Comparison of ENCODE assay signal across 8 cellular contexts in genomic region chr2:231662028-231662810, GRCh38. TPM values are rescaled to one million over a fixed set of nuclear protein-coding genes. Genes with fewer than 3 reads are reported as not detected.
DNase-seq lines count a peak whose midpoint lies in the region; ATAC-seq and TF ChIP-seq lines count a peak whose summit lies in the region.

No MANE protein-coding gene starts in this region.

- peaks cover 5 to 20% (median 19%) of the 10 kb centered on the region in 3 donors for H3K4me1 Mint-ChIP-seq in T-cell
- H3K4me1 Mint-ChIP-seq in progenitor cell of endocrine pancreas (ENCODE audit: low read depth) = peaks cover 10% of the 10 kb centered on the region

- H3K27ac Mint-ChIP-seq in T-cell (peak overlapping the region; percentile 96 to 97), progenitor cell of endocrine pancreas (peak overlapping the region; percentile 88)

- H3K4me1 ChIP-seq in upper lobe of left lung = peaks cover 29 to 33% (median 31%) of the 10 kb centered on the region in 4 donors

- TF ChIP-seq POLR2A in upper lobe of left lung (IDR thresholded peaks at IDR 0.05) = peak in 3 of 4 donors; percentile 83 to 93 (median 88)

- 15 to 20% methylated on average over 11 to 24 of the region's 87 CpGs for WGBS in upper lobe of left lung, 2 donors

- TF ChIP-seq RAD21 in Ishikawa (IDR thresholded peaks at IDR 0.05; ENCODE audit: low read depth) = peak; percentile 28; the same call in 1 of the 2 replicates

- intact Hi-C loops in left cardiac atrium (cut with DNase I) = no loop called here

- DNase-seq in DMS53 (lab: John Stamatoyannopoulos, UW) (peak; percentile 98), T-cell (peak; percentile 89 to 99 (median 95)), amniotic epithelial cell (ENCODE audit: low read depth) (peak; percentile 96), left cardiac atrium (peak; percentile 96), progenitor cell of endocrine pancreas (ENCODE audit: low spot score, unreplicated experiment) (peak; percentile 93), upper lobe of left lung (peak; percentile 94 to 100)

- H3K36me3 Mint-ChIP-seq in T-cell = no peaks in the 10 kb centered on the region
- H3K36me3 Mint-ChIP-seq in progenitor cell of endocrine pancreas (ENCODE audit: insufficient read depth) = peaks cover 3% of the 10 kb centered on the region

- peak; percentile 55; the same call in 1 of the 2 replicates for TF ChIP-seq EP300 in Ishikawa (IDR thresholded peaks at IDR 0.05; ENCODE audit: borderline replicate concordance)
- peak in 1 of 4 donors; percentile 84 for TF ChIP-seq EP300 in upper lobe of left lung (IDR thresholded peaks at IDR 0.05)

- H3K36me3 ChIP-seq in upper lobe of left lung = no peaks in the 10 kb centered on the region

- no peaks in the 10 kb centered on the region for H3K9me3 Mint-ChIP-seq in T-cell
- peaks cover 8% of the 10 kb centered on the region for H3K9me3 Mint-ChIP-seq in progenitor cell of endocrine pancreas (ENCODE audit: low read depth)

- peak overlapping the region; percentile 90 to 98 (median 96) for H3K27ac ChIP-seq in upper lobe of left lung

- H3K27me3 ChIP-seq in upper lobe of left lung = peaks cover 0 to 2% (median 0%) of the 10 kb centered on the region in 4 donors

- peak overlapping the region; percentile 66 to 82 (median 78) for H3K4me3 Mint-ChIP-seq in T-cell
- peak overlapping the region; percentile 55 for H3K4me3 Mint-ChIP-seq in progenitor cell of endocrine pancreas (ENCODE audit: low read depth)

- H3K27me3 Mint-ChIP-seq in T-cell (no peaks in the 10 kb centered on the region), progenitor cell of endocrine pancreas (no peaks in the 10 kb centered on the region)

- no peaks in the 10 kb centered on the region for H3K9me3 ChIP-seq in upper lobe of left lung

- ATAC-seq in GM21526 (IDR thresholded peaks at IDR 0.05; ENCODE audit: low FRiP score, unreplicated experiment) = peak; percentile 67
- peak; percentile 89 to 95 (median 93) for ATAC-seq in T-cell (replicated peaks in 1 of 4)
- peak; percentile 80 for ATAC-seq in left cardiac atrium
- ATAC-seq in upper lobe of left lung (ENCODE audit: low FRiP score in 2 of 2) = peak; percentile 90 to 93

- no peak for TF ChIP-seq CTCF in progenitor cell of endocrine pancreas (IDR thresholded peaks at IDR 0.05; ENCODE audit: unreplicated experiment)
- peak in 4 of 6 experiments; percentile 17 to 81 (median 56) for TF ChIP-seq CTCF in upper lobe of left lung (IDR thresholded peaks at IDR 0.05)

- H3K4me3 ChIP-seq in upper lobe of left lung = peak overlapping the region; percentile 27 to 51 (median 44)

- POLR2A ChIA-PET in T-cell (lab: Charles Lee) = interaction anchor here (1.2 to 2.0 kb wide), 2 partner anchors 41 to 45 kb away, joined by 3 to 5 read pairs; no protein-coding TSS in a partner anchor

- CTCF ChIA-PET in T-cell (lab: Charles Lee) = interaction anchor here in 1 of 2 donors (0.6 kb wide), 1 partner anchor 41 kb away, joined by 3 read pairs; no protein-coding TSS in a partner anchor

TF ChIP-seq in Ishikawa, 13 proteins besides CTCF, POLR2A, EP300 and RAD21:
- peak; percentile 42; the same call in 1 of the 2 replicates for TF ChIP-seq USF1 (IDR thresholded peaks at IDR 0.05)
- TF ChIP-seq YY1 (IDR thresholded peaks at IDR 0.05; ENCODE audit: low read depth) = peak; percentile 98
- peak; percentile 59 for TF ChIP-seq NFIC (IDR thresholded peaks at IDR 0.05)
- peak; percentile 99 for TF ChIP-seq MAX (IDR thresholded peaks at IDR 0.05)
- peak; percentile 77 for TF ChIP-seq TAF1 (IDR thresholded peaks at IDR 0.05; ENCODE audit: low read depth)
- TF ChIP-seq TEAD4 (IDR thresholded peaks at IDR 0.05) = peak; percentile 95
- TF ChIP-seq EGR1 (IDR thresholded peaks at IDR 0.05) = peak; percentile 80
- TF ChIP-seq CEBPB (IDR thresholded peaks at IDR 0.05) = no peak
- TF ChIP-seq TCF12 (IDR thresholded peaks at IDR 0.05; ENCODE audit: low read depth) = peak; percentile 73; the same call in 1 of the 2 replicates
- TF ChIP-seq ZBTB7A (IDR thresholded peaks at IDR 0.05; ENCODE audit: low read depth) = no peak
- peak; percentile 29; the same call in 1 of the 2 replicates for TF ChIP-seq FOXM1 (IDR thresholded peaks at IDR 0.05; ENCODE audit: borderline replicate concordance, low read depth)
- no peak for TF ChIP-seq CREB1 (IDR thresholded peaks at IDR 0.05; ENCODE audit: low read depth)
- TF ChIP-seq REST (IDR thresholded peaks at IDR 0.05; ENCODE audit: low read depth) = no peak

RNA-seq across cellular contexts. Expression of gene PTMA, which starts 46.1 kb away (rescaled TPM):
- total RNA-seq in T-cell (1,000 to 10,000 TPM; 1,067 to 1,378 (median 1,149) TPM), left cardiac atrium (100 to 1,000 TPM; 343 to 402 TPM), progenitor cell of endocrine pancreas (1,066 and 1,116 TPM in 2 replicates), upper lobe of left lung (100 to 1,000 TPM; 344 to 896 (median 663) TPM)

Comparison
In these comparisons a context has a peak if more than half of its experiments do, and no peak if none do; other contexts are left out.
1. Peak in every context shown above with its lines: DNase-seq, ATAC-seq, H3K4me3 ChIP-seq and H3K27ac ChIP-seq.